13 cellular contexts compared by ENCODE assay signal in genomic region chr12:104718581-104718980, GRCh38.
DNase-seq lines count a peak whose midpoint lies in the region; ATAC-seq and TF ChIP-seq lines count a peak whose summit lies in the region.
"Had no signal": no experiment of that assay in that cellular context is flagged by ENCODE, and none has a peak within 500 bp of the region (broad histone marks: within the 10 kb centered on the region; RNA-seq: fewer than 3 reads in every experiment).

No MANE protein-coding gene starts in this region.

- peaks cover 9% of the 10 kb centered on the region for H3K4me1 ChIP-seq in GM23248 (ENCODE audit: insufficient read depth)
- peaks cover 39% of the 10 kb centered on the region for H3K4me1 ChIP-seq in lower lobe of right lung

- peaks cover 0 to 2% (median 0%) of the 10 kb centered on the region in 3 donors for H3K27me3 Mint-ChIP-seq in CD14-positive monocyte (ENCODE audit: low read depth in 3 of 3)
- H3K27me3 Mint-ChIP-seq in T-helper 17 cell, result no peaks in the 10 kb centered on the region
- peaks cover 73% of the 10 kb centered on the region for H3K27me3 Mint-ChIP-seq in Calu3 (ENCODE audit: unreplicated experiment)
- H3K27me3 Mint-ChIP-seq: activated CD4-positive, alpha-beta memory T cell treated with anti-CD3 and anti-CD28 coated beads for 36 hours had no signal

- no peak for DNase-seq in CD14-positive monocyte (ENCODE audit: low spot score)
- DNase-seq in GM23248, result peak; percentile 65
- no peak for DNase-seq in T-helper 17 cell
- no peak for DNase-seq in lower lobe of right lung
- DNase-seq in WERI-Rb-1, result no peak
- no peak for DNase-seq in Calu3
- DNase-seq in 8988T, result no peak
- DNase-seq: activated CD4-positive, alpha-beta memory T cell treated with anti-CD3 and anti-CD28 coated beads for 36 hours; activated naive CD4-positive, alpha-beta T cell treated with anti-CD3 and anti-CD28 coated beads, Interleukin-2, amount 50 U/mL, for 16 hours; dermis blood vessel endothelial cell; left colon had no signal

- ATAC-seq in T-helper 17 cell (no peak), lower lobe of right lung (peak; percentile 51 to 75), HG02571 (IDR thresholded peaks at IDR 0.05; ENCODE audit: unreplicated experiment) (no peak)
- ATAC-seq: GM12878, left colon had no signal

- TF ChIP-seq CTCF in CD14-positive monocyte (IDR thresholded peaks at IDR 0.05) (no peak), lower lobe of right lung (IDR thresholded peaks at IDR 0.05) (no peak), WERI-Rb-1 (IDR thresholded peaks at IDR 0.05; ENCODE audit: low read depth, low read length) (no peak), Calu3 (IDR thresholded peaks at IDR 0.05; ENCODE audit: unreplicated experiment) (no peak)

- CTCF ChIA-PET in Calu3 (lab: Charles Lee), result no interaction called here

- WGBS in GM23248 (ENCODE audit: low coverage in 1 of 2, low lambda C conversion rate in 2 of 2, missing lambda C conversion rate in 2 of 2), 2 experiments, result 25 to 36% methylated on average over 8 of the region's 8 CpGs

- H3K9me3 ChIP-seq in GM23248 (ENCODE audit: low read depth) (no peaks in the 10 kb centered on the region), T-helper 17 cell (ENCODE audit: control insufficient read depth, low read length, poor library complexity, severe bottlenecking) (no peaks in the 10 kb centered on the region), lower lobe of right lung (no peaks in the 10 kb centered on the region), WERI-Rb-1 (ENCODE audit: severe bottlenecking) (no peaks in the 10 kb centered on the region)

- H3K4me3 Mint-ChIP-seq in CD14-positive monocyte (no peak overlapping the region), T-helper 17 cell (no peak overlapping the region), Calu3 (ENCODE audit: low read depth, unreplicated experiment) (no peak overlapping the region)
- H3K4me3 Mint-ChIP-seq: activated CD4-positive, alpha-beta memory T cell treated with anti-CD3 and anti-CD28 coated beads for 36 hours had no signal

- H3K27ac ChIP-seq in GM23248 (no peak overlapping the region), lower lobe of right lung (no peak overlapping the region), WERI-Rb-1 (no peak overlapping the region)

- H4K20me1 ChIP-seq in GM23248 (ENCODE audit: insufficient read depth), result no peaks in the 10 kb centered on the region

- H3K36me3 Mint-ChIP-seq in CD14-positive monocyte (peaks cover 20 to 21% of the 10 kb centered on the region in 2 donors), T-helper 17 cell (ENCODE audit: low read depth) (no peaks in the 10 kb centered on the region), Calu3 (ENCODE audit: insufficient read depth, unreplicated experiment) (no peaks in the 10 kb centered on the region)

- intact Hi-C loops in CD14-positive monocyte (cut with micrococcal nuclease), result no loop called here
- intact Hi-C loops in lower lobe of right lung (cut with DNase I), result no loop called here
- intact Hi-C loops in Calu3 (cut with micrococcal nuclease; ENCODE audit: unreplicated experiment), result no loop called here

- no peaks in the 10 kb centered on the region for H3K79me2 ChIP-seq in GM23248 (ENCODE audit: insufficient read depth)

- H3K4me3 ChIP-seq in GM23248 (no peak overlapping the region), lower lobe of right lung (no peak overlapping the region), WERI-Rb-1 (ENCODE audit: low read depth, low read length) (no peak overlapping the region)
- H3K4me3 ChIP-seq: GM12878 had no signal

- no peaks in the 10 kb centered on the region for H3K27me3 ChIP-seq in GM23248 (replicated peaks; ENCODE audit: insufficient read depth)
- no peaks in the 10 kb centered on the region for H3K27me3 ChIP-seq in lower lobe of right lung (ENCODE audit: low read depth)
- no peaks in the 10 kb centered on the region for H3K27me3 ChIP-seq in WERI-Rb-1 (ENCODE audit: insufficient read depth, low read depth, severe bottlenecking)

- no peaks in the 10 kb centered on the region for H3K36me3 ChIP-seq in GM23248 (ENCODE audit: low read depth)
- H3K36me3 ChIP-seq in lower lobe of right lung, result no peaks in the 10 kb centered on the region
- H3K36me3 ChIP-seq in WERI-Rb-1, result no peaks in the 10 kb centered on the region

- H3K9me2 ChIP-seq in GM23248 (ENCODE audit: insufficient read depth), result no peaks in the 10 kb centered on the region

- in situ Hi-C loops in GM23248 (cut with MboI), result no loop called here

- H3K9me3 Mint-ChIP-seq in CD14-positive monocyte, result peaks cover 0 to 2% (median 0%) of the 10 kb centered on the region in 7 donors
- no peaks in the 10 kb centered on the region for H3K9me3 Mint-ChIP-seq in Calu3 (ENCODE audit: low read depth, unreplicated experiment)
- H3K9me3 Mint-ChIP-seq: activated CD4-positive, alpha-beta memory T cell treated with anti-CD3 and anti-CD28 coated beads for 36 hours had no signal

- H3K4me2 ChIP-seq in GM23248 (ENCODE audit: unreplicated experiment), result no peak overlapping the region

- H3K4me1 Mint-ChIP-seq in CD14-positive monocyte (peaks cover 40% of the 10 kb centered on the region), T-helper 17 cell (peaks cover 28% of the 10 kb centered on the region), Calu3 (ENCODE audit: low read depth, unreplicated experiment) (no peaks in the 10 kb centered on the region)

- no peak overlapping the region for H2AFZ ChIP-seq in GM23248

- no peaks in the 10 kb centered on the region for H3F3A ChIP-seq in GM23248 (ENCODE audit: insufficient read depth)

- H3K9ac ChIP-seq in GM23248, result no peak overlapping the region

- BruUV-seq in Calu3 (replicated peaks; lab: Mats Ljungman, UMichigan), result no TSS peak

- H3K27ac Mint-ChIP-seq in CD14-positive monocyte (peak overlapping the region in 5 of 7 donors; percentile 6 to 83 (median 25)), T-helper 17 cell (peak overlapping the region; percentile 99), Calu3 (ENCODE audit: unreplicated experiment) (no peak overlapping the region)
- H3K27ac Mint-ChIP-seq: activated CD4-positive, alpha-beta memory T cell treated with anti-CD3 and anti-CD28 coated beads for 36 hours had no signal

Comparison
In these comparisons a context has a peak if more than half of its experiments do, and no peak if none do; other contexts are left out.
1. ATAC-seq: peak in lower lobe of right lung (2 of 2); none in T-helper 17 cell (single experiment) and HG02571 (single experiment).